In genomic region chr10:5623081-5623748, GRCh38 we compare ENCODE assay signal across 1 cellular context.
TF ChIP-seq lines count a peak whose summit lies in the region.

No MANE protein-coding gene starts in this region.

TF ChIP-seq in WTC11, 78 proteins besides CTCF, POLR2A, EP300 and RAD21 (continued from another document):
- TF ChIP-seq PRDM15 (CRISPR knock-in tag; IDR thresholded peaks at IDR 0.05) (no peak), ZSCAN18 (CRISPR knock-in tag; IDR thresholded peaks at IDR 0.05) (no peak), STAT6 (CRISPR knock-in tag; conservative IDR thresholded peaks at IDR 0.05; ENCODE audit: low read depth) (no peak), ZNF671 (CRISPR knock-in tag; IDR thresholded peaks at IDR 0.05) (no peak), NFYB (CRISPR knock-in tag; conservative IDR thresholded peaks at IDR 0.05; ENCODE audit: low read depth) (no peak), FOXK1 (CRISPR knock-in tag; IDR thresholded peaks at IDR 0.05) (0 out of 2 replicates have a peak, but pooled peaks have one; percentile 41), ZNF219 (CRISPR knock-in tag; IDR thresholded peaks at IDR 0.05; ENCODE audit: borderline replicate concordance) (no peak), GABPB1 (CRISPR knock-in tag; IDR thresholded peaks at IDR 0.05) (peak; percentile 34; the same call in 1 of the 2 replicates), ZNF138 (CRISPR knock-in tag; conservative IDR thresholded peaks at IDR 0.05) (no peak), MYBL2 (CRISPR knock-in tag; IDR thresholded peaks at IDR 0.05) (no peak), ZNF396 (CRISPR knock-in tag; IDR thresholded peaks at IDR 0.05; ENCODE audit: borderline replicate concordance) (no peak), USF2 (CRISPR knock-in tag; IDR thresholded peaks at IDR 0.05) (no peak), ATF2 (CRISPR knock-in tag; IDR thresholded peaks at IDR 0.05; ENCODE audit: borderline replicate concordance, low read depth) (no peak), IRF1 (CRISPR knock-in tag; IDR thresholded peaks at IDR 0.05) (no peak), MAX (CRISPR knock-in tag; IDR thresholded peaks at IDR 0.05) (0 out of 2 replicates have a peak, but pooled peaks have one; percentile 42), ETV6 (CRISPR knock-in tag; IDR thresholded peaks at IDR 0.05) (0 out of 2 replicates have a peak, but pooled peaks have one; percentile 53), CDX4 (CRISPR knock-in tag; IDR thresholded peaks at IDR 0.05; ENCODE audit: borderline replicate concordance) (no peak), FOXJ3 (CRISPR knock-in tag; IDR thresholded peaks at IDR 0.05; ENCODE audit: borderline replicate concordance) (no peak), NFE2L1 (CRISPR knock-in tag; IDR thresholded peaks at IDR 0.05) (no peak), TEAD4 (CRISPR knock-in tag; IDR thresholded peaks at IDR 0.05) (no peak), ZNF416 (CRISPR knock-in tag; IDR thresholded peaks at IDR 0.05) (no peak), ZBTB21 (CRISPR knock-in tag; IDR thresholded peaks at IDR 0.05; ENCODE audit: borderline replicate concordance) (no peak), FOXP1 (CRISPR knock-in tag; IDR thresholded peaks at IDR 0.05; ENCODE audit: borderline replicate concordance) (no peak), NFATC4 (CRISPR knock-in tag; IDR thresholded peaks at IDR 0.05) (no peak), ZNF425 (CRISPR knock-in tag; conservative IDR thresholded peaks at IDR 0.05) (no peak), AFF4 (CRISPR knock-in tag; IDR thresholded peaks at IDR 0.05; ENCODE audit: borderline replicate concordance) (no peak), ZNF121 (CRISPR knock-in tag; IDR thresholded peaks at IDR 0.05) (peak; percentile 74), ZNF532 (CRISPR knock-in tag; IDR thresholded peaks at IDR 0.05; ENCODE audit: borderline replicate concordance) (no peak)
TF ChIP-seq in WTC11: peak in this region for 10.
